ENCODE assay signal across 8 cellular contexts in the genomic region with DNA sequence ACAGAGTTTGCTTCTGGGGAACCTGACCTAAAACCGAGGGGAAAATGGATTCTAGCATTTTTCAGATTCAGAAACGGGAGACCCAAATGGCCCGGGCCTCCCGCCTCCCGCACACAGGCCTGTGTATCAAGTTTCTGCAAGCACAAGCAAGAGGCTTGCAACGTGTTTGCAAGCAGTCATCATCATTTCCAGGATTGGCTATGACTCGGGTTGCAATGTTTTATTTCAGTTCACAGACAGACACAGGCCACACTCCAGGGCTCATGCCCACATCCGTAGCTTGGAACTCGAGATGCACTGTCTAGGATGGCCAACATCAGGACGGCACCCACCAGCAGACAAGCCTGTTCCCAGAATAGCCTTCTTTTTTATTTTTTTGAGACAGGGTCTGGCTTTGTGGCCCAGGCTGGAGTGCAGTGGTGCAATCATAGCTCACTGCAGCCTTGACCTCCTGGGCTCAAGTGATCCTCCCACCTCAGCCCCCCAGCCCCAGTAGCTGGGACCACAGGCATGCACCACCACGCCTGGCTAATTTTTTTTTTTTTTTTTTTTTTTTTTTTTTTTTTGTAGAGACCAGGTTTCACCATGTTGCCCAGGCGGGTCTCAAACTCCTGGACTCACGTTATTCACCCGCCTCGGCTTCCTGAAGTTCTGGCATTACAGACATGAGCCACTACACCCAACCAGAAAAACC.
A peak's percentile ranks its signal among the peaks of the same experiment; 100 is the strongest.
DNase-seq lines count a peak whose midpoint lies in the region; ATAC-seq, FAIRE-seq and TF ChIP-seq lines count a peak whose summit lies in the region.

No MANE protein-coding gene starts in this region.

- H2AFZ ChIP-seq in keratinocyte (ENCODE audit: control insufficient read depth, low read length), result peak overlapping the region; percentile 78

- no peaks in the 10 kb centered on the region for H3K36me3 ChIP-seq in breast epithelium
- no peaks in the 10 kb centered on the region for H3K36me3 ChIP-seq in keratinocyte (ENCODE audit: control insufficient read depth in 2 of 2, extremely low read depth in 1 of 2, insufficient read depth in 2 of 2, low read length in 2 of 2)
- no peaks in the 10 kb centered on the region for H3K36me3 ChIP-seq in spleen

- no peaks in the 10 kb centered on the region for H3K9me1 ChIP-seq in keratinocyte (ENCODE audit: control insufficient read depth, extremely low read depth, insufficient read depth, low read length)

- 60 to 72% (median 69%) methylated on average over 15 of the region's 15 CpGs for WGBS in spleen, 5 donors

- ATAC-seq in HG03135 (IDR thresholded peaks at IDR 0.05; ENCODE audit: unreplicated experiment) (no peak), GM21447 (IDR thresholded peaks at IDR 0.05; ENCODE audit: unreplicated experiment) (no peak)

- no peaks in the 10 kb centered on the region for H3K9me3 ChIP-seq in breast epithelium
- H3K9me3 ChIP-seq in keratinocyte (ENCODE audit: control insufficient read depth, low read depth, low read length), result no peaks in the 10 kb centered on the region
- H3K9me3 ChIP-seq in spleen, result no peaks in the 10 kb centered on the region

- peaks cover 0 to 7% of the 10 kb centered on the region in 2 donors for H3K4me1 ChIP-seq in breast epithelium
- peaks cover 16% of the 10 kb centered on the region for H3K4me1 ChIP-seq in keratinocyte (ENCODE audit: control insufficient read depth, extremely low read depth, insufficient read depth, low read length)
- peaks cover 0 to 25% (median 21%) of the 10 kb centered on the region in 6 donors for H3K4me1 ChIP-seq in spleen

- H3K27ac ChIP-seq in breast epithelium (peak overlapping the region in 1 of 2 donors; percentile 83), keratinocyte (ENCODE audit: control insufficient read depth, insufficient read depth, low read length) (peak overlapping the region; percentile 5), spleen (peak overlapping the region in 5 of 8 donors; percentile 66 to 76 (median 74))

- no peak for FAIRE-seq in keratinocyte (lab: Jason Lieb, UNC)

- peak overlapping the region; percentile 68 for H3K4me2 ChIP-seq in keratinocyte (ENCODE audit: control insufficient read depth, extremely low read depth, insufficient read depth, low read depth, low read length)

- DNase-seq in HT1080 (ENCODE audit: low read depth), result peak; percentile 43
- no peak for DNase-seq in breast epithelium (ENCODE audit: low spot score in 2 of 2)
- DNase-seq in keratinocyte (ENCODE audit: low read depth, low spot score), result no peak
- DNase-seq in spleen, result no peak
- no peak for DNase-seq in DMS79 treated with DMSO at 0.1 percent for 48 hours (lab: John Stamatoyannopoulos, UW)
- DNase-seq in NCI-H128 (lab: John Stamatoyannopoulos, UW; ENCODE audit: unreplicated experiment), result no peak

- H3K4me3 ChIP-seq in breast epithelium (peak overlapping the region; percentile 13 to 64 (median 42)), keratinocyte (ENCODE audit: control insufficient read depth in 2 of 3, extremely low read depth in 1 of 3, insufficient read depth in 2 of 3, low read depth in 1 of 3, low read length in 3 of 3) (peak overlapping the region in 2 of 3 experiments; percentile 3 to 26), spleen (peak overlapping the region in 5 of 8 donors; percentile 24 to 61 (median 33))

- no peak for TF ChIP-seq CTCF in breast epithelium (IDR thresholded peaks at IDR 0.05)
- no peak for TF ChIP-seq CTCF in keratinocyte (optimal IDR thresholded peaks at IDR 0.05 in 1 of 3, IDR thresholded peaks at IDR 0.05 in 1 of 3, conservative IDR thresholded peaks at IDR 0.05 in 1 of 3; ENCODE audit: extremely low read depth in 1 of 3, insufficient read depth in 2 of 3, low read length in 3 of 3)
- TF ChIP-seq CTCF in spleen (IDR thresholded peaks at IDR 0.05 in 8 of 11, conservative IDR thresholded peaks at IDR 0.05 in 3 of 11), result no peak

- dilution Hi-C loops in keratinocyte (cut with MboI; ENCODE audit: extremely low pct_ligation_motif_present, low sequenced_read_pairs), result no loop called here

- TF ChIP-seq POLR2A in breast epithelium (IDR thresholded peaks at IDR 0.05) (no peak), spleen (IDR thresholded peaks at IDR 0.05) (no peak)

- H3K27me3 ChIP-seq in breast epithelium, result no peaks in the 10 kb centered on the region
- H3K27me3 ChIP-seq in keratinocyte (ENCODE audit: control insufficient read depth, extremely low read depth, insufficient read depth, low read length), result no peaks in the 10 kb centered on the region
- H3K27me3 ChIP-seq in spleen (replicated peaks in 1 of 7), result peaks cover 0 to 3% (median 0%) of the 10 kb centered on the region in 7 donors

- peak overlapping the region; percentile 26 for H3K9ac ChIP-seq in keratinocyte (ENCODE audit: control insufficient read depth, extremely low read depth, insufficient read depth, low read length)

- peaks cover 3% of the 10 kb centered on the region for H4K20me1 ChIP-seq in keratinocyte (ENCODE audit: control insufficient read depth, extremely low read depth, insufficient read depth, low read length)

- intact Hi-C loops in breast epithelium (cut with DNase I; ENCODE audit: low total_unique reads) (no loop called here), spleen (cut with DNase I; ENCODE audit: low total_unique reads) (loop anchor here (10.0 kb wide), 1 partner anchor 141 kb away; no protein-coding TSS in a partner anchor)

- H3K79me2 ChIP-seq in keratinocyte (ENCODE audit: control insufficient read depth, insufficient read depth, low read length), result no peaks in the 10 kb centered on the region
